ENCODE assay signal across 12 cellular contexts in the genomic region with DNA sequence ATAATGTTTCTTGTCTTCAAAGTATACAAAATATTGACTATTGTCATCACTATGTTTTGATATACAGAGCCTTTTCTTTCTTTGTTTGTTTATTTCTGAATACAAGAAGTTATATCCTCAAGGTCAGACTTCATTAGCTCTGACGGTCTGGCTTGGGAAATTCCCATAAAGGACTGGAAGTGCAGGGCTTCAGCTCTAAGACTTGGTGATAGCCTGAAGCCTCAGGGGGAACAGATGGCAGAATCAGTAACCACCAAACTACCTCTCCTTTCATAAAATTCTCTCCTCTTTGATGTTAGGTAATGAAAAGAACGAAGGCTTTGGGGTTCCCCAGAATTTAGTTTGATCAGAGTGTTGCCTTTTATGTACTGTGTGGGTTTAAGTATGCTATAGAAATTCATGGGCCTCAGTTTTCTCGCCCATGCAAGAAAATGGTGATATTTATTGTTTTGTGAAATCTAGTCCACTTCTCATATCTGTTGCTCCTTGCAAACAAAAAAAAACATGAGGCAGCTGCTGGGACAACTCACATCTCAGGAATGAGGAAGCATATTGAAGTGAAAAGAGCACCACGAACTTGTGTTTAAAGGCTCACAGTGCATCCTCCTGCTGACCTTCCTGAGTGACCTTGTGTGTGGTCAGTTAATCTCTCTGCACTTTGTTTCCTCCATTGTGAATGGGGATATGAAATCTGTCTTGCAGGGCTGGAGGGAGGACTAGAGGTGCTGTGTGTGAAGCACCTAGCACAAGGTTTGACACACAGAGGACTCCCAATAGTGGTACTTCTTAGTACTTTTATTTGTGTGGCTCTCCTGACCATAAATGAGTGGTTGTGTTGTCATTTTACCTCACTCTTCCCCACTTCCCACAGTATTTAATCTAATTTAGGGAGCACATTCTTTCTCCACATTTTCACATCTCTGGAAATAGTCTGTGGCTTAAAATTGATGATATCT.
DNase-seq lines count a peak whose midpoint lies in the region; ATAC-seq, FAIRE-seq and TF ChIP-seq lines count a peak whose summit lies in the region.
"Had no signal": no experiment of that assay in that cellular context is flagged by ENCODE, and none has a peak within 500 bp of the region (broad histone marks: within the 10 kb centered on the region; RNA-seq: fewer than 3 reads in every experiment).

No MANE protein-coding gene starts in this region.

- H3K4ac ChIP-seq in H1 (replicated peaks; ENCODE audit: insufficient read length, low read depth, low read length): no peak overlapping the region

- H3K23me2 ChIP-seq in H1 (ENCODE audit: low read depth, low read length): no peaks in the 10 kb centered on the region

- no peak overlapping the region for H3K4me2 ChIP-seq in H1 (ENCODE audit: insufficient read depth in 1 of 2, low read depth in 2 of 2, low read length in 2 of 2)

- H4K8ac ChIP-seq in H1 (ENCODE audit: extremely low read depth, insufficient read depth, low read length): no peak overlapping the region

- no peaks in the 10 kb centered on the region for H3K79me1 ChIP-seq in H1 (ENCODE audit: low read depth, low read length)

- 88% methylated on average over 4 of the region's 4 CpGs; no CpG with 5 or more reads in 1 of the 2 experiments for WGBS in H1 (ENCODE audit: extremely low coverage in 1 of 2, insufficient coverage in 1 of 2, insufficient read length in 1 of 2, insufficient replicate concordance in 2 of 2, low coverage in 1 of 2, low lambda C conversion rate in 2 of 2, missing lambda C conversion rate in 1 of 2), 2 experiments

- H3K79me2 ChIP-seq in H1 (ENCODE audit: control insufficient read depth in 1 of 2, insufficient read depth in 2 of 2, low read length in 2 of 2): no peaks in the 10 kb centered on the region

- no peaks in the 10 kb centered on the region for H3K27me3 ChIP-seq in H1 (replicated peaks in 1 of 4; ENCODE audit: control insufficient read depth in 3 of 4, extremely low read depth in 1 of 4, insufficient read depth in 3 of 4, low read length in 3 of 4)
- H3K27me3 ChIP-seq: heart right ventricle, right lobe of liver had no signal

- no peak for FAIRE-seq in H1 (lab: Jason Lieb, UNC)
- FAIRE-seq: colon had no signal

- H3K56ac ChIP-seq in H1 (replicated peaks; ENCODE audit: insufficient read length, low read depth, low read length): no peak overlapping the region

- H2BK20ac ChIP-seq in H1 (ENCODE audit: low read length): no peak overlapping the region

- no peak overlapping the region for H3K4me3 ChIP-seq in H1 (ENCODE audit: extremely low read depth in 1 of 4, insufficient read depth in 2 of 4, low read depth in 3 of 4, low read length in 4 of 4)
- H3K4me3 ChIP-seq: heart right ventricle, right lobe of liver had no signal

- H3K18ac ChIP-seq in H1 (ENCODE audit: extremely low read depth, low read length): no peak overlapping the region

- H4K5ac ChIP-seq in H1 (ENCODE audit: insufficient read length, low read depth, low read length): no peak overlapping the region

- no peaks in the 10 kb centered on the region for H3K36me3 ChIP-seq in H1 (ENCODE audit: control insufficient read depth in 2 of 4, insufficient read depth in 4 of 4, low read length in 3 of 4)
- H3K36me3 ChIP-seq: heart right ventricle, right lobe of liver had no signal

- no peak overlapping the region for H3K9ac ChIP-seq in H1 (replicated peaks in 1 of 4; ENCODE audit: extremely low read depth in 1 of 4, low read depth in 3 of 4, low read length in 3 of 4)

- no peaks in the 10 kb centered on the region for H3K4me1 ChIP-seq in H1 (replicated peaks in 1 of 4; ENCODE audit: control insufficient read depth in 3 of 4, insufficient read depth in 4 of 4, low read length in 3 of 4)
- H3K4me1 ChIP-seq: heart right ventricle, right lobe of liver had no signal

- no peak overlapping the region for H3K23ac ChIP-seq in H1 (ENCODE audit: insufficient read length)

- H3K27ac ChIP-seq in H1 (ENCODE audit: low read depth, low read length): no peak overlapping the region
- H3K27ac ChIP-seq: heart right ventricle, right lobe of liver had no signal

- H4K91ac ChIP-seq in H1 (replicated peaks; ENCODE audit: insufficient read length, low read length): no peak overlapping the region

- no peak for TF ChIP-seq POLR2A in H1 (IDR thresholded peaks at IDR 0.05; ENCODE audit: control extremely low read depth in 1 of 2, low read depth in 2 of 2, low read length in 2 of 2)

- H2AFZ ChIP-seq in H1 (ENCODE audit: low read length): peak overlapping the region; percentile 5; the same call in 1 of the 2 replicates

- no peak overlapping the region for H2AK5ac ChIP-seq in H1 (ENCODE audit: low read depth, low read length)

- POLR2A ChIA-PET in H1 (lab: Charles Lee; ENCODE audit: partially characterized antibody): no interaction called here

- ATAC-seq in GM21723 (IDR thresholded peaks at IDR 0.05; ENCODE audit: unreplicated experiment) (no peak), HG03025 (IDR thresholded peaks at IDR 0.05; ENCODE audit: low FRiP score, unreplicated experiment) (no peak), HG03139 (IDR thresholded peaks at IDR 0.05; ENCODE audit: unreplicated experiment) (no peak)
- ATAC-seq: activated CD4-positive, alpha-beta T cell treated with anti-CD3 and anti-CD28 coated beads for 36 hours; heart right ventricle; right lobe of liver had no signal

- no peak overlapping the region for H2BK12ac ChIP-seq in H1 (ENCODE audit: low read depth, low read length)

- no peak for TF ChIP-seq CTCF in H1 (IDR thresholded peaks at IDR 0.05; ENCODE audit: control extremely low read depth in 1 of 3, insufficient read depth in 1 of 3, low read depth in 1 of 3, low read length in 3 of 3)

- no peak overlapping the region for H2BK15ac ChIP-seq in H1 (ENCODE audit: low read length)

- no peak for TF ChIP-seq RAD21 in H1 (IDR thresholded peaks at IDR 0.05 in 1 of 2, conservative IDR thresholded peaks at IDR 0.05 in 1 of 2; ENCODE audit: low read depth in 2 of 2, low read length in 2 of 2)

- peaks cover 9 to 11% of the 10 kb centered on the region in 2 experiments for H3K9me3 ChIP-seq in H1 (ENCODE audit: insufficient read depth in 2 of 2, low read depth in 1 of 2, low read length in 1 of 2)
- H3K9me3 ChIP-seq: heart right ventricle, right lobe of liver had no signal

- H3K14ac ChIP-seq in H1 (ENCODE audit: insufficient read length): no peak overlapping the region

- CTCF ChIA-PET in H1 (lab: Charles Lee; ENCODE audit: partially characterized antibody): no interaction called here

- DNase-seq in COLO829 (ENCODE audit: low spot score) (peak; percentile 50), LoVo (ENCODE audit: low spot score) (peak; percentile 44), H1 (ENCODE audit: low read depth in 1 of 2, low spot score in 2 of 2) (no peak), myocyte (ENCODE audit: low read depth) (peak; percentile 72), NCI-H82 treated with DMSO at 0.1 percent for 48 hours (lab: John Stamatoyannopoulos, UW; ENCODE audit: unreplicated experiment) (no peak)
- DNase-seq: activated CD4-positive, alpha-beta T cell treated with anti-CD3 and anti-CD28 coated beads for 36 hours; heart right ventricle; right lobe of liver had no signal

- no peaks in the 10 kb centered on the region for H4K20me1 ChIP-seq in H1 (replicated peaks in 1 of 2; ENCODE audit: control insufficient read depth in 1 of 2, insufficient read depth in 2 of 2, low read length in 2 of 2)

- no peak for TF ChIP-seq EP300 in H1 (IDR thresholded peaks at IDR 0.05; ENCODE audit: borderline replicate concordance in 1 of 2, low read depth in 2 of 2, low read length in 2 of 2)

- no peak overlapping the region for H2BK120ac ChIP-seq in H1 (replicated peaks; ENCODE audit: low read depth, low read length)

- H2BK5ac ChIP-seq in H1 (ENCODE audit: low read depth, low read length): no peak overlapping the region

TF ChIP-seq in H1, 55 proteins besides CTCF, POLR2A, EP300 and RAD21:
- TF ChIP-seq HDAC2 (IDR thresholded peaks at IDR 0.05; ENCODE audit: borderline replicate concordance in 1 of 2, low read depth in 2 of 2, low read length in 2 of 2): no peak

Comparison
In these comparisons a context has a peak if more than half of its experiments do, and no peak if none do; other contexts are left out.
1. DNase-seq: peak in COLO829 (single experiment), LoVo (single experiment) and myocyte (single experiment); none in H1 (0 of 2) and NCI-H82 treated with DMSO at 0.1 percent for 48 hours (single experiment).